In the genomic region with DNA sequence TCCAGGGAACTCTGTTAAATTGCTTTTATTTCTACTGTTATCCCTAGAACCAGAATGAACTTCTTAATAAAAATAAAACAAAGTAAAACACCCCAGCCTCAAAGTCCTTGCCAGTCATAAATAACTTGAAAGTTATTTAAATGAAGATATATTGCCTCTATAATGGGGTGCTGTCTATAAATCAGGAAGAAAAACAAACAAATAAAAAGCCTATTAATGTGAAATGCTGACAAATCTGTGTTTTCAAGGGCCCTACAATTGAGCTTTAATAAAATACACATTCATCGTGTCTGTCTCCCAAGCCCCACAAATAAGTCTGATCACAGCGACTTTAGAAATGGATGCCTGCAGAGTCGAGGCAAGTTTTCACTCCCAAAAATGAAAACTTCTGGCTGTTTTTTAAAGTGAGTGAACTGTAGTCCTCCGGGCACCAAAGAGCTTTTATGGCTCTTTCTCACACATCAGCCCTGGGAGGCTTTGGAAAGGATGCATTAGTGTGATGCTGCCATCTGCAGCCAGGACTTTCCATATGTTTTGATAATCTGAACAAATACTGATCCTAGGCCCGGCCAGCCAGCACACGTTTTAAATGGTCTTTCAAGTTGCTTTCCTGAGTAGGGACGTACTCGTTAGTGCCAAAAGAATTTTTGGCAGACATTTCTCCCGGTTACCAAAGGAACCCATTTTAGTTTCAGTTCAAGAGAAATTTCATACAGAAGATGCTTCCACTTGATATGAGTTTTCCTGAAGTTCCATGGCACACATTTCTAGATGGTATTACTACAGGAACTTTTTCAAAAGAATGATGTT, we compare ENCODE assay signal across 9 cellular contexts. TPM values are rescaled to one million over a fixed set of nuclear protein-coding genes. Genes with fewer than 3 reads are reported as not detected.
DNase-seq lines count a peak whose midpoint lies in the region; ATAC-seq, FAIRE-seq and TF ChIP-seq lines count a peak whose summit lies in the region.
"Had no signal": no experiment of that assay in that cellular context is flagged by ENCODE, and none has a peak within 500 bp of the region (broad histone marks: within the 10 kb centered on the region; RNA-seq: fewer than 3 reads in every experiment).

No MANE protein-coding gene starts in this region.

- H3F3A ChIP-seq in SK-N-SH (replicated peaks; ENCODE audit: insufficient read depth) = no peaks in the 10 kb centered on the region

- peak; percentile 71 for FAIRE-seq in HTR-8/SVneo (lab: Jason Lieb, UNC)

- peak overlapping the region; percentile 44; the same call in 1 of the 2 replicates for H2AFZ ChIP-seq in SK-N-SH (ENCODE audit: low read depth)

- CTCF ChIA-PET in SK-N-SH (lab: Yijun Ruan, JAX) = interaction anchor here (0.6 to 13.8 kb wide), 44 partner anchors 9 to 854 kb away, joined by 3 to 318 read pairs (median 4); a partner anchor contains a TSS
- CTCF ChIA-PET in CD4-positive, alpha-beta T cell (lab: Charles Lee) = interaction anchor here (1.4 kb wide), 1 partner anchor 19 kb away, joined by 3 read pairs; no protein-coding TSS in a partner anchor

- H3K36me3 Mint-ChIP-seq in CD4-positive, alpha-beta T cell (ENCODE audit: low read depth) = no peaks in the 10 kb centered on the region

- H4K20me1 ChIP-seq in SK-N-SH (ENCODE audit: insufficient read depth) = no peaks in the 10 kb centered on the region

- H3K4me1 Mint-ChIP-seq in CD4-positive, alpha-beta T cell (ENCODE audit: low read depth) = no peaks in the 10 kb centered on the region

- no peaks in the 10 kb centered on the region for H3K27me3 ChIP-seq in SK-N-SH (ENCODE audit: insufficient read depth)
- H3K27me3 ChIP-seq in CD4-positive, alpha-beta T cell (ENCODE audit: control insufficient read depth, insufficient read depth, low read length) = peaks cover 5% of the 10 kb centered on the region

- 21% methylated on average over 9 of the region's 9 CpGs for WGBS in SK-N-SH (ENCODE audit: low lambda C conversion rate)

- H3K4me2 ChIP-seq in SK-N-SH = no peak overlapping the region

- peak; percentile 27 for DNase-seq in COLO829 (ENCODE audit: low spot score)
- DNase-seq in HTR-8/SVneo (ENCODE audit: insufficient read length, low spot score) = peak; percentile 67
- DNase-seq in SK-N-SH = peak; percentile 76
- peak; percentile 42 for DNase-seq in iPS-NIHi11 (ENCODE audit: low spot score)
- DNase-seq in stimulated activated CD4-positive, alpha-beta T cell treated with anti-CD3 and anti-CD28 coated beads, Interleukin-4, amount 100 ng/mL, for 4 hours = no peak
- DNase-seq in CD4-positive, alpha-beta T cell = no peak

- no peak for TF ChIP-seq EP300 in SK-N-SH (IDR thresholded peaks at IDR 0.05; ENCODE audit: borderline replicate concordance in 1 of 2, low read depth in 1 of 2, low read length in 1 of 2)

- no peaks in the 10 kb centered on the region for H3K79me2 ChIP-seq in SK-N-SH (ENCODE audit: insufficient read depth)

- H3K4me1 ChIP-seq in SK-N-SH (ENCODE audit: control insufficient read depth in 1 of 2, insufficient read depth in 2 of 2, low read depth in 1 of 2, low read length in 1 of 2) = peaks cover 0 to 7% of the 10 kb centered on the region in 2 experiments; a peak in 2 of 4 replicates

- no peak overlapping the region for H3K9ac ChIP-seq in SK-N-SH

- H3K27me3 Mint-ChIP-seq in CD4-positive, alpha-beta T cell = peaks cover 33% of the 10 kb centered on the region

- ATAC-seq in CD4-positive, alpha-beta T cell (ENCODE audit: poor library complexity) = no peak
- no peak for ATAC-seq in GM21367 (IDR thresholded peaks at IDR 0.05; ENCODE audit: unreplicated experiment)
- ATAC-seq in HG03097 (IDR thresholded peaks at IDR 0.05; ENCODE audit: low FRiP score, unreplicated experiment) = no peak

- peaks cover 6% of the 10 kb centered on the region for H3K9me3 Mint-ChIP-seq in CD4-positive, alpha-beta T cell

- POLR2A ChIA-PET in SK-N-SH (lab: Yijun Ruan, JAX) = interaction anchor here (0.5 to 2.6 kb wide), 2 partner anchors 9 to 162 kb away, joined by 3 to 12 read pairs; no protein-coding TSS in a partner anchor
- POLR2A ChIA-PET in CD4-positive, alpha-beta T cell (lab: Charles Lee) = no interaction called here

- peak overlapping the region; percentile 7 to 56; a peak in 3 of 4 replicates for H3K27ac ChIP-seq in SK-N-SH (ENCODE audit: low read depth in 2 of 2, low read length in 1 of 2)
- no peak overlapping the region for H3K27ac ChIP-seq in CD4-positive, alpha-beta T cell (ENCODE audit: low read depth, low read length)
- H3K27ac ChIP-seq: epithelial cell of prostate had no signal

- H3K4me3 ChIP-seq in SK-N-SH (ENCODE audit: low read depth in 2 of 2, low read length in 1 of 2) = no peak overlapping the region

- no peaks in the 10 kb centered on the region for H3K9me2 ChIP-seq in SK-N-SH

- no peaks in the 10 kb centered on the region for H3K9me3 ChIP-seq in SK-N-SH
- no peaks in the 10 kb centered on the region for H3K9me3 ChIP-seq in CD4-positive, alpha-beta T cell (ENCODE audit: control insufficient read depth, low read length)

- H3K36me3 ChIP-seq in SK-N-SH (replicated peaks in 1 of 2; ENCODE audit: control insufficient read depth in 1 of 2, insufficient read depth in 2 of 2, low read length in 1 of 2) = no peaks in the 10 kb centered on the region

- TF ChIP-seq RAD21 in SK-N-SH (IDR thresholded peaks at IDR 0.05; ENCODE audit: low read length) = peak; percentile 97

- H3K4me3 Mint-ChIP-seq in CD4-positive, alpha-beta T cell = no peak overlapping the region

- intact Hi-C loops in CD4-positive, alpha-beta T cell (cut with DNase I, micrococcal nuclease) = no loop called here

- peak; percentile 59 for TF ChIP-seq CTCF in SK-N-SH (IDR thresholded peaks at IDR 0.05)
- no peak for TF ChIP-seq CTCF in CD4-positive, alpha-beta T cell (IDR thresholded peaks at IDR 0.05)

- no peak overlapping the region for H3K27ac Mint-ChIP-seq in CD4-positive, alpha-beta T cell

TF ChIP-seq in SK-N-SH, 30 proteins besides CTCF, POLR2A, EP300 and RAD21:
- 0 out of 2 replicates have a peak, but pooled peaks have one; percentile 27 for TF ChIP-seq MXI1 (IDR thresholded peaks at IDR 0.05; ENCODE audit: low read depth, low read length)
- TF ChIP-seq RFX5 (IDR thresholded peaks at IDR 0.05; ENCODE audit: low read length) = peak; percentile 64; the same call in 1 of the 2 replicates
- TF ChIP-seq SMC3 (IDR thresholded peaks at IDR 0.05; ENCODE audit: low read depth, low read length) = peak; percentile 89
- no peak for TF ChIP-seq GATA2 (CRISPR knock-in tag; IDR thresholded peaks at IDR 0.05)
- no peak for TF ChIP-seq TAF1 (IDR thresholded peaks at IDR 0.05; ENCODE audit: borderline replicate concordance, low read depth, low read length)
TF ChIP-seq in SK-N-SH: peak in this region for 3.

RNA-seq across cellular contexts. Expression of a gene that starts 16.3 kb away (rescaled TPM):
- not detected in 2 replicates for polyA plus RNA-seq in SK-N-SH (2012; rRNA removed)
- polyA plus RNA-seq in SK-N-SH (2012; cell fraction: cytosol; rRNA removed) = 0.10 TPM in 1 of 2 replicates, not detected in the other
- polyA plus RNA-seq in SK-N-SH (2012; cell fraction: nucleus; rRNA removed) = not detected in 2 replicates
- not detected for total RNA-seq in CD4-positive, alpha-beta T cell

Comparison
In these comparisons a context has a peak if more than half of its experiments do, and no peak if none do; other contexts are left out.
1. DNase-seq: peak in COLO829 (single experiment), HTR-8/SVneo (single experiment), SK-N-SH (single experiment) and iPS-NIHi11 (single experiment); none in stimulated activated CD4-positive, alpha-beta T cell treated with anti-CD3 and anti-CD28 coated beads, Interleukin-4, amount 100 ng/mL, for 4 hours (0 of 2) and CD4-positive, alpha-beta T cell (0 of 10).